In genomic region chr1:23801338-23801748, GRCh38 we compare ENCODE assay signal across 8 cellular contexts. TPM values are rescaled to one million over a fixed set of nuclear protein-coding genes. Genes with fewer than 3 reads are reported as not detected.
DNase-seq lines count a peak whose midpoint lies in the region; ATAC-seq and TF ChIP-seq lines count a peak whose summit lies in the region.

No MANE protein-coding gene starts in this region.

- peak overlapping the region; percentile 98 for H3K4me3 Mint-ChIP-seq in activated T-cell treated with anti-CD3 and anti-CD28 coated beads, Interleukin-2, amount 50 U/mL, for 24 hours

- H3K36me3 Mint-ChIP-seq in activated T-cell treated with anti-CD3 and anti-CD28 coated beads, Interleukin-2, amount 50 U/mL, for 24 hours (ENCODE audit: low read depth), result peaks cover 39% of the 10 kb centered on the region
- H3K36me3 Mint-ChIP-seq in activated naive CD4-positive, alpha-beta T cell treated with anti-CD3 and anti-CD28 coated beads, Interleukin-2, amount 50 U/mL, for 72 hours, result peaks cover 6 to 10% of the 10 kb centered on the region in 2 donors

- peaks cover 21% of the 10 kb centered on the region for H3K4me1 Mint-ChIP-seq in activated T-cell treated with anti-CD3 and anti-CD28 coated beads, Interleukin-2, amount 50 U/mL, for 24 hours (ENCODE audit: low read depth)

- TF ChIP-seq CTCF in thyroid gland (IDR thresholded peaks at IDR 0.05), result no peak

- peak overlapping the region; percentile 94 for H3K27ac Mint-ChIP-seq in activated T-cell treated with anti-CD3 and anti-CD28 coated beads, Interleukin-2, amount 50 U/mL, for 24 hours
- peak overlapping the region; percentile 55 to 92 for H3K27ac Mint-ChIP-seq in activated naive CD4-positive, alpha-beta T cell treated with anti-CD3 and anti-CD28 coated beads, Interleukin-2, amount 50 U/mL, for 72 hours

- no peaks in the 10 kb centered on the region for H3K27me3 ChIP-seq in layer of hippocampus (ENCODE audit: control insufficient read depth, insufficient read depth, low read length)
- H3K27me3 ChIP-seq in thyroid gland, result no peaks in the 10 kb centered on the region

- no peaks in the 10 kb centered on the region for H3K9me3 ChIP-seq in thyroid gland

- 19 to 27% methylated on average over 8 to 19 of the region's 19 CpGs for WGBS in thyroid gland, 2 donors

- intact Hi-C loops in thyroid gland (cut with DNase I), result no loop called here

- TF ChIP-seq POLR2A in thyroid gland (IDR thresholded peaks at IDR 0.05), result no peak

- H3K36me3 ChIP-seq in thyroid gland, result no peaks in the 10 kb centered on the region

- H3K9me3 Mint-ChIP-seq in activated T-cell treated with anti-CD3 and anti-CD28 coated beads, Interleukin-2, amount 50 U/mL, for 24 hours, result no peaks in the 10 kb centered on the region
- no peaks in the 10 kb centered on the region for H3K9me3 Mint-ChIP-seq in activated naive CD4-positive, alpha-beta T cell treated with anti-CD3 and anti-CD28 coated beads, Interleukin-2, amount 50 U/mL, for 72 hours

- peak; percentile 32 for DNase-seq in activated T-cell treated with anti-CD3 and anti-CD28 coated beads, Interleukin-2, amount 50 U/mL, for 24 hours
- no peak for DNase-seq in activated T-cell treated with anti-CD3 and anti-CD28 coated beads for 4 hours
- no peak for DNase-seq in activated naive CD4-positive, alpha-beta T cell treated with anti-CD3 and anti-CD28 coated beads, Interleukin-2, amount 50 U/mL, for 72 hours (ENCODE audit: low spot score in 2 of 2)
- DNase-seq in thyroid gland, result peak; percentile 26 to 45
- DNase-seq in NCI-H1092 treated with DMSO at 0.1 percent for 48 hours (lab: John Stamatoyannopoulos, UW), result no peak

- peaks cover 8 to 20% of the 10 kb centered on the region in 2 donors for H3K4me1 ChIP-seq in thyroid gland

- H3K27me3 Mint-ChIP-seq in activated T-cell treated with anti-CD3 and anti-CD28 coated beads, Interleukin-2, amount 50 U/mL, for 24 hours, result no peaks in the 10 kb centered on the region

- peak overlapping the region; percentile 96 for H3K27ac ChIP-seq in layer of hippocampus (ENCODE audit: low read depth, low read length)
- H3K27ac ChIP-seq in thyroid gland, result peak overlapping the region; percentile 59 to 89 (median 73)

- H3K4me3 ChIP-seq in thyroid gland (replicated peaks in 1 of 3), result peak overlapping the region; percentile 68 to 91 (median 70)

- ATAC-seq in activated naive CD4-positive, alpha-beta T cell treated with anti-CD3 and anti-CD28 coated beads, Interleukin-2, amount 50 U/mL, for 72 hours, result no peak
- ATAC-seq in GM19463 (IDR thresholded peaks at IDR 0.05; ENCODE audit: unreplicated experiment) (no peak), GM19324 (IDR thresholded peaks at IDR 0.05; ENCODE audit: low FRiP score, unreplicated experiment) (no peak)

RNA-seq across cellular contexts. Expression of gene GALE, which starts 0.8 kb away (rescaled TPM):
- 10 to 100 TPM; 43.6 to 53.2 TPM for total RNA-seq in activated naive CD4-positive, alpha-beta T cell treated with anti-CD3 and anti-CD28 coated beads, Interleukin-2, amount 50 U/mL, for 72 hours
- 10 to 100 TPM in 2 of 4 donors, 1 to 10 TPM in 2; 4.6 to 12.6 (median 8.4) TPM for total RNA-seq in thyroid gland

RNA-seq across cellular contexts. Expression of gene LYPLA2, which starts 10.4 kb away (rescaled TPM):
- total RNA-seq in activated naive CD4-positive, alpha-beta T cell treated with anti-CD3 and anti-CD28 coated beads, Interleukin-2, amount 50 U/mL, for 72 hours, result 10 to 100 TPM; 73.6 to 78.1 TPM
- 10 to 100 TPM; 31.3 to 75.4 (median 60.6) TPM for total RNA-seq in thyroid gland

RNA-seq across cellular contexts. Expression of gene PITHD1, which starts 23.1 kb away (rescaled TPM):
- total RNA-seq in activated naive CD4-positive, alpha-beta T cell treated with anti-CD3 and anti-CD28 coated beads, Interleukin-2, amount 50 U/mL, for 72 hours, result 10 to 100 TPM; 68.6 to 94.7 TPM
- 10 to 100 TPM; 55.3 to 75.8 (median 60.0) TPM for total RNA-seq in thyroid gland

RNA-seq across cellular contexts. Expression of gene HMGCL, which starts 23.9 kb away (rescaled TPM):
- total RNA-seq in activated naive CD4-positive, alpha-beta T cell treated with anti-CD3 and anti-CD28 coated beads, Interleukin-2, amount 50 U/mL, for 72 hours, result 10 to 100 TPM; 29.0 to 45.3 TPM
- total RNA-seq in thyroid gland, result 10 to 100 TPM; 35.8 to 84.3 (median 57.0) TPM

RNA-seq across cellular contexts. Expression of gene ELOA, which starts 58.1 kb away (rescaled TPM):
- 10 to 100 TPM; 30.9 to 33.4 TPM for total RNA-seq in activated naive CD4-positive, alpha-beta T cell treated with anti-CD3 and anti-CD28 coated beads, Interleukin-2, amount 50 U/mL, for 72 hours
- 10 to 100 TPM; 33.3 to 49.9 (median 40.5) TPM for total RNA-seq in thyroid gland

Comparison
In these comparisons a context has a peak if more than half of its experiments do, and no peak if none do; other contexts are left out.
1. DNase-seq: peak in activated T-cell treated with anti-CD3 and anti-CD28 coated beads, Interleukin-2, amount 50 U/mL, for 24 hours (single experiment) and thyroid gland (2 of 2); none in activated T-cell treated with anti-CD3 and anti-CD28 coated beads for 4 hours (single experiment), activated naive CD4-positive, alpha-beta T cell treated with anti-CD3 and anti-CD28 coated beads, Interleukin-2, amount 50 U/mL, for 72 hours (0 of 2) and NCI-H1092 treated with DMSO at 0.1 percent for 48 hours (single experiment).